22 cellular contexts compared by ENCODE assay signal in genomic region chr9:115136379-115136778, GRCh38. TPM values are rescaled to one million over a fixed set of nuclear protein-coding genes. Genes with fewer than 3 reads are reported as not detected.
A peak's percentile ranks its signal among the peaks of the same experiment; 100 is the strongest.
DNase-seq lines count a peak whose midpoint lies in the region; ATAC-seq, FAIRE-seq and TF ChIP-seq lines count a peak whose summit lies in the region.
"Had no signal": no experiment of that assay in that cellular context is flagged by ENCODE, and none has a peak within 500 bp of the region (broad histone marks: within the 10 kb centered on the region; RNA-seq: fewer than 3 reads in every experiment).

No MANE protein-coding gene starts in this region.

- in situ Hi-C loops in GM12878 (cut with MboI), result no loop called here

- no peak for FAIRE-seq in GM12878 (lab: Jason Lieb, UNC)
- FAIRE-seq: A549, GM19239 had no signal

- CTCF ChIA-PET in AG04450 (lab: Charles Lee) (no interaction called here), GM12878 (lab: Yijun Ruan, JAX) (no interaction called here)

- H3K4me2 ChIP-seq in GM12878 (ENCODE audit: control insufficient read depth, insufficient read depth), result no peak overlapping the region
- H3K4me2 ChIP-seq: A549, BLaER1, GM23338 had no signal

- TF ChIP-seq CTCF in AG04450 (IDR thresholded peaks at IDR 0.05; ENCODE audit: low read depth, low read length) (no peak), GM12878 (IDR thresholded peaks at IDR 0.05 in 2 of 3, conservative IDR thresholded peaks at IDR 0.05 in 1 of 3; ENCODE audit: control insufficient read depth in 2 of 3, extremely low read depth in 1 of 3, insufficient read depth in 1 of 3, low read depth in 3 of 3, low read length in 3 of 3) (no peak), left lung (IDR thresholded peaks at IDR 0.05) (no peak)

- no peaks in the 10 kb centered on the region for H3K79me2 ChIP-seq in GM12878 (ENCODE audit: control insufficient read depth, insufficient read depth, low read length)

- TF ChIP-seq RAD21 in GM12878 (IDR thresholded peaks at IDR 0.05; ENCODE audit: insufficient read depth, low read depth, low read length), result no peak

- peak; percentile 31; the same call in 1 of the 3 replicates for ATAC-seq in GM12878
- ATAC-seq in left lung, result peak; percentile 43
- no peak for ATAC-seq in GM18505 (IDR thresholded peaks at IDR 0.05; ENCODE audit: unreplicated experiment)
- no peak for ATAC-seq in HG02678 (IDR thresholded peaks at IDR 0.05; ENCODE audit: unreplicated experiment)
- ATAC-seq: A549, GM23338, HCT116 had no signal

- no peak overlapping the region for H2AFZ ChIP-seq in GM12878 (ENCODE audit: control insufficient read depth, low read depth, low read length)
- H2AFZ ChIP-seq: GM23338 had no signal

- DNase-seq in AG04450 (ENCODE audit: low read depth, low spot score) (no peak), GM12878 (ENCODE audit: low read depth, low spot score) (no peak), left lung (no peak), DMS153 treated with DMSO at 0.1 percent for 48 hours (lab: John Stamatoyannopoulos, UW; ENCODE audit: unreplicated experiment) (no peak)
- DNase-seq: CD4-positive, alpha-beta memory T cell; DMS153; DMS79 treated with DMSO at 0.1 percent for 48 hours; GF-D8; H7; Karpas-422; KBM-7 had no signal

- no peak for TF ChIP-seq POLR2A in GM12878 (IDR thresholded peaks at IDR 0.05; ENCODE audit: low read depth, low read length)
- no peak for TF ChIP-seq POLR2A in GM18505 (IDR thresholded peaks at IDR 0.05; ENCODE audit: borderline replicate concordance, extremely low read depth, insufficient read depth, insufficient read length)

- no peak for TF ChIP-seq EP300 in GM12878 (IDR thresholded peaks at IDR 0.05; ENCODE audit: borderline replicate concordance in 1 of 2, control insufficient read depth in 1 of 2, low read depth in 2 of 2, low read length in 2 of 2)

- no TSS peak for BruUV-seq in GM12878 (replicated peaks; lab: Mats Ljungman, UMichigan)

- SMC1A ChIA-PET in GM12878 (lab: Charles Lee; ENCODE audit: uncharacterized antibody, unreplicated experiment), result interaction anchor here (1.0 to 1.6 kb wide), 3 partner anchors 10 to 55 kb away, joined by 3 to 7 read pairs (median 3); no protein-coding TSS in a partner anchor

- 9% methylated on average over 1 of the region's 1 CpG for WGBS in GM12878 (ENCODE audit: insufficient coverage, insufficient replicate concordance, low lambda C conversion rate, missing lambda C conversion rate)

- no peaks in the 10 kb centered on the region for H3K9me3 ChIP-seq in AG04450 (ENCODE audit: control insufficient read depth, insufficient read depth, low read length)
- no peaks in the 10 kb centered on the region for H3K9me3 ChIP-seq in GM12878 (replicated peaks; ENCODE audit: control insufficient read depth, insufficient read depth, low read length)
- no peaks in the 10 kb centered on the region for H3K9me3 ChIP-seq in left lung
- H3K9me3 ChIP-seq in stomach smooth muscle (ENCODE audit: control insufficient read depth in 2 of 2, low read length in 2 of 2), result no peaks in the 10 kb centered on the region
- H3K9me3 ChIP-seq: BLaER1 had no signal

- POLR2A ChIA-PET in AG04450 (lab: Yijun Ruan, JAX), result no interaction called here
- POLR2A ChIA-PET in GM12878 (lab: Charles Lee), result no interaction called here

- peak overlapping the region; percentile 3 for H3K27ac ChIP-seq in AG04450 (ENCODE audit: low read depth, low read length)
- no peak overlapping the region for H3K27ac ChIP-seq in GM12878 (ENCODE audit: control insufficient read depth, insufficient read depth)
- no peak overlapping the region for H3K27ac ChIP-seq in left lung
- peak overlapping the region; percentile 25 for H3K27ac ChIP-seq in stomach smooth muscle (ENCODE audit: low read length)
- H3K27ac ChIP-seq: 22Rv1, A549, BLaER1, HL-60 had no signal

- H3K9ac ChIP-seq in GM12878 (ENCODE audit: control insufficient read depth, insufficient read depth, low read length) (no peak overlapping the region), stomach smooth muscle (ENCODE audit: low read length in 2 of 2) (no peak overlapping the region)
- H3K9ac ChIP-seq: BLaER1 had no signal

- H3K27me3 ChIP-seq in AG04450 (ENCODE audit: control insufficient read depth, insufficient read depth, low read length) (no peaks in the 10 kb centered on the region), GM12878 (replicated peaks in 1 of 2; ENCODE audit: control insufficient read depth in 2 of 2, insufficient read depth in 2 of 2, low read length in 1 of 2) (no peaks in the 10 kb centered on the region; a peak in 1 of 4 replicates), left lung (no peaks in the 10 kb centered on the region), stomach smooth muscle (ENCODE audit: control insufficient read depth in 1 of 2, insufficient read depth in 2 of 2, low read length in 2 of 2) (no peaks in the 10 kb centered on the region)

- H3K4me3 ChIP-seq in AG04450 (ENCODE audit: low read depth, low read length) (no peak overlapping the region), GM12878 (no peak overlapping the region), left lung (no peak overlapping the region), stomach smooth muscle (ENCODE audit: low read length in 2 of 2) (no peak overlapping the region)
- H3K4me3 ChIP-seq: A549, BLaER1, GM23338 had no signal

- H3K36me3 ChIP-seq in GM12878 (ENCODE audit: control insufficient read depth in 2 of 2, insufficient read depth in 2 of 2, low read length in 1 of 2), result no peaks in the 10 kb centered on the region
- no peaks in the 10 kb centered on the region for H3K36me3 ChIP-seq in left lung
- no peaks in the 10 kb centered on the region for H3K36me3 ChIP-seq in stomach smooth muscle (ENCODE audit: control insufficient read depth in 2 of 2, insufficient read depth in 2 of 2, low read length in 2 of 2)
- H3K36me3 ChIP-seq: BLaER1 had no signal

- RAD21 ChIA-PET in GM12878 (lab: Charles Lee; ENCODE audit: unreplicated experiment), result no interaction called here

- H3K4me1 ChIP-seq in GM12878 (ENCODE audit: control insufficient read depth, insufficient read depth, low read length) (no peaks in the 10 kb centered on the region), left lung (no peaks in the 10 kb centered on the region), stomach smooth muscle (ENCODE audit: control insufficient read depth, insufficient read depth, low read length) (peaks cover 14% of the 10 kb centered on the region)
- H3K4me1 ChIP-seq: A549 had no signal

- H4K20me1 ChIP-seq in GM12878 (ENCODE audit: control insufficient read depth, insufficient read depth), result no peaks in the 10 kb centered on the region
- H4K20me1 ChIP-seq: BLaER1 had no signal

- intact Hi-C loops in GM12878 (cut with micrococcal nuclease; ENCODE audit: unreplicated experiment) (no loop called here), left lung (cut with DNase I) (no loop called here)

TF ChIP-seq in GM12878, 131 proteins besides CTCF, POLR2A, EP300 and RAD21 (continues in another document):
- TF ChIP-seq CHD1 (IDR thresholded peaks at IDR 0.05; ENCODE audit: low read depth, low read length) (no peak), SREBF2 (IDR thresholded peaks at IDR 0.05; ENCODE audit: low read length) (no peak), ASH2L (IDR thresholded peaks at IDR 0.05; ENCODE audit: borderline replicate concordance, low read depth) (no peak), MYC (IDR thresholded peaks at IDR 0.05; ENCODE audit: insufficient read depth, insufficient read length, insufficient replicate concordance, low read length, severe bottlenecking) (no peak), SRF (IDR thresholded peaks at IDR 0.05; ENCODE audit: low read depth in 2 of 2, low read length in 2 of 2) (no peak), FOS (IDR thresholded peaks at IDR 0.05; ENCODE audit: borderline replicate concordance, extremely low read depth, insufficient read length) (no peak), KAT2A (conservative IDR thresholded peaks at IDR 0.05; ENCODE audit: control insufficient read depth, low read depth, low read length) (no peak), BCL11A (IDR thresholded peaks at IDR 0.05; ENCODE audit: low read depth, low read length) (peak; percentile 52; the same call in 1 of the 2 replicates), ZNF274 (IDR thresholded peaks at IDR 0.05; ENCODE audit: insufficient read depth, insufficient read length) (no peak), MTA2 (IDR thresholded peaks at IDR 0.05; ENCODE audit: low read depth) (peak; percentile 74), FOXM1 (IDR thresholded peaks at IDR 0.05; ENCODE audit: low read depth, low read length) (no peak), SREBF1 (IDR thresholded peaks at IDR 0.05; ENCODE audit: low read length) (no peak), KLF5 (IDR thresholded peaks at IDR 0.05; ENCODE audit: partially characterized antibody) (no peak)
- TF ChIP-seq, protein P1, sequence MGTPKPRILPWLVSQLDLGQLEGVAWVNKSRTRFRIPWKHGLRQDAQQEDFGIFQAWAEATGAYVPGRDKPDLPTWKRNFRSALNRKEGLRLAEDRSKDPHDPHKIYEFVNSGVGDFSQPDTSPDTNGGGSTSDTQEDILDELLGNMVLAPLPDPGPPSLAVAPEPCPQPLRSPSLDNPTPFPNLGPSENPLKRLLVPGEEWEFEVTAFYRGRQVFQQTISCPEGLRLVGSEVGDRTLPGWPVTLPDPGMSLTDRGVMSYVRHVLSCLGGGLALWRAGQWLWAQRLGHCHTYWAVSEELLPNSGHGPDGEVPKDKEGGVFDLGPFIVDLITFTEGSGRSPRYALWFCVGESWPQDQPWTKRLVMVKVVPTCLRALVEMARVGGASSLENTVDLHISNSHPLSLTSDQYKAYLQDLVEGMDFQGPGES (IDR thresholded peaks at IDR 0.05), result no peak

RNA-seq across cellular contexts. Expression of gene TNC, which starts 18.4 kb away (rescaled TPM):
- polyA plus RNA-seq in AG04450 (2011; rRNA removed), result 265 and 319 TPM in 2 replicates
- polyA minus RNA-seq in AG04450 (2011; rRNA and poly(A)+ RNA removed), result 341 and 440 TPM in 2 replicates
- 0.10 and 0.19 TPM in 2 replicates for total RNA-seq in GM12878 (2013; cell fraction: nucleolus; rRNA removed)
- total RNA-seq in GM12878 (2014; rRNA removed), result 0.06 and 0.60 TPM in 2 replicates
- total RNA-seq in GM12878 (2014; rRNA removed; fragmentation: Illumina TruSeq; extraction: Trizol), result 0.09 and 0.40 TPM in 2 replicates
- total RNA-seq in GM12878 (2021), result 0.46 and 0.66 TPM in 2 replicates
- polyA plus RNA-seq in GM12878 (2011; ENCODE audit: low read depth), result 0.09 TPM
- polyA plus RNA-seq in GM12878 (2011; rRNA removed), result 2.4 and 4.2 TPM in 2 replicates
- polyA plus RNA-seq in GM12878 (2011; cell fraction: cytosol; rRNA removed), result 3.8 and 5.0 TPM in 2 replicates
- 2.5 and 6.0 TPM in 2 replicates for polyA plus RNA-seq in GM12878 (2011; cell fraction: nucleus; rRNA removed)
- polyA plus RNA-seq in GM12878 (2012), result 0.08 and 0.23 TPM in 2 replicates
- polyA plus RNA-seq in GM12878 (2014; fragmentation: Illumina TruSeq; extraction: Trizol), result 0.35 and 0.57 TPM in 2 replicates
- polyA plus RNA-seq in GM12878 (2014; fragmentation: Nextera tagmentation; extraction: Ambion mirVana), result under 1 TPM; 0.05 to 0.08 TPM
- polyA plus RNA-seq in GM12878 (2014; rRNA removed), result 0.09 and 0.32 TPM in 2 replicates
- under 1 TPM; 0.10 to 0.17 TPM for polyA plus RNA-seq in GM12878 (2016; fragmentation: Nextera tagmentation; extraction: Ambion mirVana)
- 4.1 and 8.9 TPM in 2 replicates for polyA minus RNA-seq in GM12878 (2011; rRNA and poly(A)+ RNA removed)
- polyA minus RNA-seq in GM12878 (2011; cell fraction: cytosol; rRNA and poly(A)+ RNA removed), result 0.94 and 2.9 TPM in 2 replicates
- polyA minus RNA-seq in GM12878 (2011; cell fraction: nucleus; rRNA and poly(A)+ RNA removed), result 2.2 and 3.2 TPM in 2 replicates
- total RNA-seq in left lung, result 100 to 1,000 TPM; 166 to 329 TPM
- total RNA-seq: CD4-positive, alpha-beta memory T cell had no signal
- polyA plus RNA-seq: CD4-positive, alpha-beta memory T cell; IgD-negative memory B cell had no signal

Comparison
In these comparisons a context has a peak if more than half of its experiments do, and no peak if none do; other contexts are left out.
1. H3K27ac ChIP-seq: peak in AG04450 (single experiment) and stomach smooth muscle (single experiment); none in GM12878 (single experiment) and left lung (0 of 2).
2. ATAC-seq: peak in GM12878 (single experiment) and left lung (single experiment); none in GM18505 (single experiment) and HG02678 (single experiment).
3. RNA of gene TNC, which starts 18.4 kb away (total RNA-seq): 166 to 329 TPM in left lung; 0.06 to 0.66 TPM in GM12878; every median in the first group is over 100 times any median in the second.